1 cellular context compared by ENCODE assay signal in the genomic region with DNA sequence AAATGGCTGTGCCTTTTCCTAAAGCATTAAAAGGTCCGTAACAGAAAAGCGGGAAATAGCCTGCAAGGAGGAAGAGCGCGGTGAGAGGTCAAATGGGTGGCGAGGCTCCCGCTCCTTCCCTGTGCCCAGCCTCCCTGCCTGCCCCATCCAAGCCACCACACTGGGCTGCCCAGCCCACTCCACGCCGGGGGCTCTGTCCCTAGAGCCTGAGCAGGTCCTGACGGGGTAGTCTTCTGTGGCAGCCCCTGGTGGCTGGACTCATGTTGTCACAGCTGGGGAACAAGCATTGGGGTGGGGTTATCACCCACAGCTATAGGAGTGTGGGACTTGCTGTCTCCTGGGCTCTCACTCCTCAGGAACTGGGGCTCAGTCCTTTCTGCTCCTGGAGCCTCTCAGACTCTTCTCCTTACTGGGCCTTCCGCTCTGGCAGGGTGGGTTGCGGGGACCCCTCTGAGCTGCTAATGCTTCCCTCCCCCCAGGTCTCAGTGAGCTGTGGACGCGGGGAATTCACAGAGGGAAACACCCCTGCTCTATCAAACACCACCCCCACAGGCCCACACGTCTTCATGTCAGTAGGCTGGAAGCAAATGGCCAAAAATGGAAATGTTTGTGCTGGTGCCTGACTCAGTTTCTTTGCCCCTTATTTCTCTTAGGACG.
TF ChIP-seq lines count a peak whose summit lies in the region.

No MANE protein-coding gene starts in this region.

TF ChIP-seq in K562, 482 proteins besides CTCF, POLR2A, EP300 and RAD21:
- TF ChIP-seq MCM2 (IDR thresholded peaks at IDR 0.05; ENCODE audit: low read depth): no peak
